25 cellular contexts compared by ENCODE assay signal in genomic region chr3:197259096-197259495, GRCh38. TPM values are rescaled to one million over a fixed set of nuclear protein-coding genes. Genes with fewer than 3 reads are reported as not detected.
A peak's percentile ranks its signal among the peaks of the same experiment; 100 is the strongest.
DNase-seq lines count a peak whose midpoint lies in the region; TF ChIP-seq lines count a peak whose summit lies in the region.
"Had no signal": no experiment of that assay in that cellular context is flagged by ENCODE, and none has a peak within 500 bp of the region (broad histone marks: within the 10 kb centered on the region; RNA-seq: fewer than 3 reads in every experiment).

No MANE protein-coding gene starts in this region.

- H3K27ac ChIP-seq in PC-9 (peak overlapping the region; percentile 4; the same call in 1 of the 2 replicates), caudate nucleus (ENCODE audit: low read depth, low read length) (peak overlapping the region; percentile 80), neural cell (ENCODE audit: low read length) (no peak overlapping the region), suprapubic skin (no peak overlapping the region), GM23248 (no peak overlapping the region)
- H3K27ac ChIP-seq: 22Rv1, HL-60, KMS-11, SJCRH30 had no signal

- H4K20me1 ChIP-seq in PC-9 (ENCODE audit: insufficient read depth): peaks cover 81% of the 10 kb centered on the region
- no peaks in the 10 kb centered on the region for H4K20me1 ChIP-seq in neural cell (ENCODE audit: insufficient read depth)
- peaks cover 7% of the 10 kb centered on the region; the same call in 1 of the 2 replicates for H4K20me1 ChIP-seq in GM23248 (ENCODE audit: insufficient read depth)

- H3K27me3 ChIP-seq in PC-9 (ENCODE audit: insufficient read depth, low read depth) (no peaks in the 10 kb centered on the region), neural cell (ENCODE audit: insufficient read depth, low read depth, low read length) (no peaks in the 10 kb centered on the region), suprapubic skin (no peaks in the 10 kb centered on the region), GM23248 (replicated peaks; ENCODE audit: insufficient read depth) (no peaks in the 10 kb centered on the region)
- H3K27me3 ChIP-seq: BE2C, SJCRH30 had no signal

- intact Hi-C loops in PC-9 (cut with micrococcal nuclease; ENCODE audit: unreplicated experiment): no loop called here

- H3K9me3 ChIP-seq in PC-9 (ENCODE audit: insufficient read depth, low read depth) (no peaks in the 10 kb centered on the region), neural cell (ENCODE audit: low read length) (no peaks in the 10 kb centered on the region), suprapubic skin (no peaks in the 10 kb centered on the region), GM23248 (ENCODE audit: low read depth) (no peaks in the 10 kb centered on the region)
- H3K9me3 ChIP-seq: BE2C, SJCRH30 had no signal

- TF ChIP-seq EP300 in neural cell (conservative IDR thresholded peaks at IDR 0.05; ENCODE audit: poor library complexity, severe bottlenecking) (no peak), suprapubic skin (IDR thresholded peaks at IDR 0.05) (no peak)

- no peak for TF ChIP-seq POLR2A in suprapubic skin (IDR thresholded peaks at IDR 0.05)

- H3F3A ChIP-seq in PC-9 (ENCODE audit: insufficient read depth, low read depth): peaks cover 56% of the 10 kb centered on the region
- no peaks in the 10 kb centered on the region for H3F3A ChIP-seq in neural cell (ENCODE audit: insufficient read depth, low read length, poor library complexity, severe bottlenecking)
- no peaks in the 10 kb centered on the region; the same call in 1 of the 2 replicates for H3F3A ChIP-seq in GM23248 (ENCODE audit: insufficient read depth)

- H3K9ac ChIP-seq in neural cell (ENCODE audit: low read length) (no peak overlapping the region), GM23248 (no peak overlapping the region)
- H3K9ac ChIP-seq: KMS-11 had no signal

- CTCF ChIA-PET in PC-9 (lab: Charles Lee): no interaction called here

- H2AFZ ChIP-seq in PC-9 (no peak overlapping the region), neural cell (ENCODE audit: low read depth, low read length) (no peak overlapping the region), GM23248 (no peak overlapping the region)

- WGBS in suprapubic skin: 72% methylated on average over 2 of the region's 2 CpGs
- WGBS in GM23248 (ENCODE audit: low coverage in 1 of 2, low lambda C conversion rate in 2 of 2, missing lambda C conversion rate in 2 of 2), 2 experiments: 83 to 84% methylated on average over 2 of the region's 2 CpGs

- H3K36me3 ChIP-seq in PC-9 (ENCODE audit: low read depth) (peaks cover 17% of the 10 kb centered on the region), neural cell (ENCODE audit: insufficient read depth, low read length) (no peaks in the 10 kb centered on the region), suprapubic skin (peaks cover 3% of the 10 kb centered on the region), GM23248 (ENCODE audit: low read depth) (no peaks in the 10 kb centered on the region)
- H3K36me3 ChIP-seq: BE2C had no signal

- H3K79me2 ChIP-seq in PC-9 (ENCODE audit: low read depth) (peaks cover 98% of the 10 kb centered on the region), neural cell (replicated peaks; ENCODE audit: insufficient read depth, low read length) (peaks cover 36% of the 10 kb centered on the region), GM23248 (ENCODE audit: insufficient read depth) (peaks cover 97% of the 10 kb centered on the region)

- peak; percentile 80 for DNase-seq in DMS79 treated with DMSO at 0.1 percent for 48 hours (lab: John Stamatoyannopoulos, UW)
- no peak for DNase-seq in DMS79 (lab: John Stamatoyannopoulos, UW)
- no peak for DNase-seq in PC-9
- DNase-seq in caudate nucleus (lab: John Stamatoyannopoulos, UW): no peak
- no peak for DNase-seq in suprapubic skin (ENCODE audit: low spot score in 2 of 2)
- DNase-seq in H4 (ENCODE audit: low spot score): no peak
- DNase-seq in GM23248: no peak
- DNase-seq: ACHN; BE2C; CD8-positive, alpha-beta memory T cell; DMS 273 treated with DMSO at 0.1 percent for 48 hours; DND-41; H9; NCI-H1048; NCI-H1694; NCI-H2029 treated with DMSO at 0.1 percent for 48 hours; NCI-H2171; NCI-H226; NCI-H524 treated with DMSO at 0.1 percent for 48 hours; NCI-H774; SJCRH30 had no signal

- no peak for TF ChIP-seq CTCF in PC-9 (conservative IDR thresholded peaks at IDR 0.05)
- TF ChIP-seq CTCF in neural cell (IDR thresholded peaks at IDR 0.05; ENCODE audit: poor library complexity, severe bottlenecking): no peak
- no peak for TF ChIP-seq CTCF in suprapubic skin (IDR thresholded peaks at IDR 0.05)

- H3K4me2 ChIP-seq in PC-9 (no peak overlapping the region), neural cell (ENCODE audit: low read length) (peak overlapping the region; percentile 21), GM23248 (ENCODE audit: unreplicated experiment) (no peak overlapping the region)
- H3K4me2 ChIP-seq: KMS-11 had no signal

- in situ Hi-C loops in GM23248 (cut with MboI): loop anchor here (5.0 kb wide), 1 partner anchor 243 kb away; no protein-coding TSS in a partner anchor

- no peak overlapping the region for H3K4me3 ChIP-seq in PC-9
- peak overlapping the region; percentile 53 for H3K4me3 ChIP-seq in neural cell (ENCODE audit: low read length)
- H3K4me3 ChIP-seq in suprapubic skin: no peak overlapping the region
- H3K4me3 ChIP-seq in GM23248: no peak overlapping the region
- H3K4me3 ChIP-seq: SJCRH30 had no signal

- H3K4me1 ChIP-seq in PC-9 (replicated peaks; ENCODE audit: insufficient read depth) (0 out of 2 replicates have a peak, but pooled peaks cover 8% of the 10 kb centered on the region), suprapubic skin (peaks cover 8% of the 10 kb centered on the region), GM23248 (ENCODE audit: insufficient read depth) (no peaks in the 10 kb centered on the region; the same call in 1 of the 2 replicates)
- H3K4me1 ChIP-seq: BE2C had no signal

- POLR2A ChIA-PET in PC-9 (lab: Charles Lee; ENCODE audit: unreplicated experiment): no interaction called here

- no peaks in the 10 kb centered on the region for H3K9me2 ChIP-seq in PC-9 (ENCODE audit: insufficient read depth)
- H3K9me2 ChIP-seq in neural cell (ENCODE audit: insufficient read depth, low read length): no peaks in the 10 kb centered on the region
- H3K9me2 ChIP-seq in GM23248 (ENCODE audit: insufficient read depth): no peaks in the 10 kb centered on the region

- TF ChIP-seq RAD21 in neural cell (conservative IDR thresholded peaks at IDR 0.05): no peak

- BruUV-seq in PC-9 (replicated peaks; lab: Mats Ljungman, UMichigan): no TSS peak

TF ChIP-seq in neural cell, 6 proteins besides CTCF, POLR2A, EP300 and RAD21:
- no peak for TF ChIP-seq TAF1 (IDR thresholded peaks at IDR 0.05; ENCODE audit: low read depth)
- no peak for TF ChIP-seq POLR2AphosphoS5 (IDR thresholded peaks at IDR 0.05)
- no peak for TF ChIP-seq EZH2 (IDR thresholded peaks at IDR 0.05; ENCODE audit: borderline replicate concordance, insufficient read depth, low read length, poor library complexity, severe bottlenecking)
- TF ChIP-seq REST (IDR thresholded peaks at IDR 0.05; ENCODE audit: borderline replicate concordance): no peak
- TF ChIP-seq MXI1 (conservative IDR thresholded peaks at IDR 0.05; ENCODE audit: poor library complexity, severe bottlenecking): no peak
- TF ChIP-seq SMC3 (conservative IDR thresholded peaks at IDR 0.05; ENCODE audit: poor library complexity): no peak

RNA-seq across cellular contexts. Expression of gene DLG1, which starts 39.3 kb away (rescaled TPM):
- total RNA-seq in PC-9 (2021) (193 and 201 TPM in 2 replicates), suprapubic skin (100 to 1,000 TPM in 2 of 4 donors, 10 to 100 TPM in 2; 86.2 to 140 (median 103) TPM)
- polyA plus RNA-seq in neural cell (39.9 and 43.9 TPM in 2 replicates), GM23248 (2016; fragmentation: Nextera tagmentation; extraction: Ambion mirVana) (19.6 and 23.2 TPM in 2 replicates)
- 108 and 123 TPM in 2 replicates for polyA minus RNA-seq in neural cell
- total RNA-seq in H4 (2014; rRNA removed; shearing (Covaris generic)): 46.6 and 64.5 TPM in 2 replicates
- total RNA-seq in GM23248 (2014; rRNA removed; shearing (Covaris generic)): 45.9 and 63.0 TPM in 2 replicates

Comparison
In these comparisons a context has a peak if more than half of its experiments do, and no peak if none do; other contexts are left out.
1. H3K27ac ChIP-seq: peak in PC-9 (single experiment) and caudate nucleus (single experiment); none in neural cell (single experiment), suprapubic skin (single experiment) and GM23248 (single experiment).